1 cellular context compared by ENCODE assay signal in the genomic region with DNA sequence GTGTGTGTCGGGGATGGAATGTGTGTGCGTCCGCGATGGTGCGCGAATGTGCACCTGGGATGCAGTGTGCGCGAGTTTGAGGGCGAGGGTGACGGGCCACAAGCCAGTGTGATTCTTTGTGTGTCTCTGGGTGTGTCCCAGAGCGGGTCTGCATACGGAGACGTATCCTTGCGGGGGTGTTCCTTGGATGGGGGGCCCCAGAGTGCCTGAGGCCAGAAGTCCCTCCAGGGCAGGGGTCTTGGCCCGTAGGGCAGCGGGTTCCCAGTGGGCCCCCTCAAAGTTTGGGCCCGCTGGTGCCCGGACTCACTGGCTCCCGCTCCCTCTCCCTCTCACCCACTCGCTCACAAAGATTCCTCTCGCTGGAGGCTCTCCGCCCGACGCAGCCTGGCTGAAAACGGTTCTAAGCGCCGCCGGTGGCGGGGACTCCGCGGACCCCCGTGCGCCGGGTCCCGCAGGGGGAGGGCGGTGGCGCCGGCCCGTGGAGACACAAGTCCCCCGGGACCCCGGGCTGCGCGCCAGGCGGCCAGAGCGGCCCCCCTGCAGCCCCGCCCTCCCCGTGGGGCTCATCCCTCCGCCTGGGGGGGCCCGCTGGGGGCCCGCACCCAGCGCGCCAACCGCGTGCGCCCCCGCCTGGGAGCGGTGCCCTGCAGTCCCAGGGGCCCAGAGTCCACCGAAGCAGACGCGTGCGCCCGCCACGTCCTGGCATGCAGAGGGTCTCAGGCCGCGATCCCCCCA.
TF ChIP-seq lines count a peak whose summit lies in the region.

No MANE protein-coding gene starts in this region.

TF ChIP-seq in HepG2, 621 proteins besides CTCF, POLR2A, EP300 and RAD21 (continues in another document):
- TF ChIP-seq TRIM24 (CRISPR knock-in tag; IDR thresholded peaks at IDR 0.05): no peak
- no peak for TF ChIP-seq ZNF747 (CRISPR knock-in tag; IDR thresholded peaks at IDR 0.05; ENCODE audit: borderline replicate concordance)
- no peak for TF ChIP-seq JARID2 (CRISPR knock-in tag; IDR thresholded peaks at IDR 0.05; ENCODE audit: insufficient replicate concordance)
- TF ChIP-seq SRY (CRISPR knock-in tag; IDR thresholded peaks at IDR 0.05): no peak
- peak; percentile 75 for TF ChIP-seq ZFY (CRISPR knock-in tag; IDR thresholded peaks at IDR 0.05)
- TF ChIP-seq KDM2A (CRISPR knock-in tag; IDR thresholded peaks at IDR 0.05; ENCODE audit: borderline replicate concordance, low read depth): 0 out of 2 replicates have a peak, but pooled peaks have one; percentile 37
- TF ChIP-seq HNF4A (CRISPR knock-in tag; IDR thresholded peaks at IDR 0.05): peak; percentile 45
- TF ChIP-seq ZNF260 (CRISPR knock-in tag; IDR thresholded peaks at IDR 0.05; ENCODE audit: borderline replicate concordance, low read depth): no peak
- no peak for TF ChIP-seq ZNF180 (CRISPR knock-in tag; IDR thresholded peaks at IDR 0.05; ENCODE audit: borderline replicate concordance, low read depth)
- TF ChIP-seq LCORL (IDR thresholded peaks at IDR 0.05): no peak
- peak; percentile 38; the same call in 1 of the 2 replicates for TF ChIP-seq LCORL (CRISPR knock-in tag; IDR thresholded peaks at IDR 0.05)
- TF ChIP-seq GABPA (IDR thresholded peaks at IDR 0.05; ENCODE audit: low read depth, low read length): no peak
- no peak for TF ChIP-seq GABPA (CRISPR knock-in tag; IDR thresholded peaks at IDR 0.05; ENCODE audit: low read depth)
- 0 out of 2 replicates have a peak, but pooled peaks have one; percentile 26 for TF ChIP-seq SP4 (CRISPR knock-in tag; IDR thresholded peaks at IDR 0.05)
- TF ChIP-seq RARA (CRISPR knock-in tag; IDR thresholded peaks at IDR 0.05): peak; percentile 11; the same call in 1 of the 2 replicates
- TF ChIP-seq ZFP36L2 (CRISPR knock-in tag; IDR thresholded peaks at IDR 0.05): no peak
- 0 out of 2 replicates have a peak, but pooled peaks have one; percentile 27 for TF ChIP-seq ETV5 (CRISPR knock-in tag; IDR thresholded peaks at IDR 0.05; ENCODE audit: borderline replicate concordance)
- TF ChIP-seq ZSCAN30 (CRISPR knock-in tag; IDR thresholded peaks at IDR 0.05): no peak
- no peak for TF ChIP-seq ZFYVE20 (CRISPR knock-in tag; IDR thresholded peaks at IDR 0.05; ENCODE audit: borderline replicate concordance, low read depth)
- TF ChIP-seq, protein P1, sequence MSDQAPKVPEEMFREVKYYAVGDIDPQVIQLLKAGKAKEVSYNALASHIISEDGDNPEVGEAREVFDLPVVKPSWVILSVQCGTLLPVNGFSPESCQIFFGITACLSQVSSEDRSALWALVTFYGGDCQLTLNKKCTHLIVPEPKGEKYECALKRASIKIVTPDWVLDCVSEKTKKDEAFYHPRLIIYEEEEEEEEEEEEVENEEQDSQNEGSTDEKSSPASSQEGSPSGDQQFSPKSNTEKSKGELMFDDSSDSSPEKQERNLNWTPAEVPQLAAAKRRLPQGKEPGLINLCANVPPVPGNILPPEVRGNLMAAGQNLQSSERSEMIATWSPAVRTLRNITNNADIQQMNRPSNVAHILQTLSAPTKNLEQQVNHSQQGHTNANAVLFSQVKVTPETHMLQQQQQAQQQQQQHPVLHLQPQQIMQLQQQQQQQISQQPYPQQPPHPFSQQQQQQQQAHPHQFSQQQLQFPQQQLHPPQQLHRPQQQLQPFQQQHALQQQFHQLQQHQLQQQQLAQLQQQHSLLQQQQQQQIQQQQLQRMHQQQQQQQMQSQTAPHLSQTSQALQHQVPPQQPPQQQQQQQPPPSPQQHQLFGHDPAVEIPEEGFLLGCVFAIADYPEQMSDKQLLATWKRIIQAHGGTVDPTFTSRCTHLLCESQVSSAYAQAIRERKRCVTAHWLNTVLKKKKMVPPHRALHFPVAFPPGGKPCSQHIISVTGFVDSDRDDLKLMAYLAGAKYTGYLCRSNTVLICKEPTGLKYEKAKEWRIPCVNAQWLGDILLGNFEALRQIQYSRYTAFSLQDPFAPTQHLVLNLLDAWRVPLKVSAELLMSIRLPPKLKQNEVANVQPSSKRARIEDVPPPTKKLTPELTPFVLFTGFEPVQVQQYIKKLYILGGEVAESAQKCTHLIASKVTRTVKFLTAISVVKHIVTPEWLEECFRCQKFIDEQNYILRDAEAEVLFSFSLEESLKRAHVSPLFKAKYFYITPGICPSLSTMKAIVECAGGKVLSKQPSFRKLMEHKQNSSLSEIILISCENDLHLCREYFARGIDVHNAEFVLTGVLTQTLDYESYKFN (CRISPR knock-in tag; conservative IDR thresholded peaks at IDR 0.05): 0 out of 2 replicates have a peak, but pooled peaks have one; percentile 14
- TF ChIP-seq, protein P2, sequence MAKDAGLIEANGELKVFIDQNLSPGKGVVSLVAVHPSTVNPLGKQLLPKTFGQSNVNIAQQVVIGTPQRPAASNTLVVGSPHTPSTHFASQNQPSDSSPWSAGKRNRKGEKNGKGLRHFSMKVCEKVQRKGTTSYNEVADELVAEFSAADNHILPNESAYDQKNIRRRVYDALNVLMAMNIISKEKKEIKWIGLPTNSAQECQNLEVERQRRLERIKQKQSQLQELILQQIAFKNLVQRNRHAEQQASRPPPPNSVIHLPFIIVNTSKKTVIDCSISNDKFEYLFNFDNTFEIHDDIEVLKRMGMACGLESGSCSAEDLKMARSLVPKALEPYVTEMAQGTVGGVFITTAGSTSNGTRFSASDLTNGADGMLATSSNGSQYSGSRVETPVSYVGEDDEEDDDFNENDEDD (CRISPR knock-in tag; IDR thresholded peaks at IDR 0.05; ENCODE audit: borderline replicate concordance): peak; percentile 49; the same call in 1 of the 2 replicates
- peak; percentile 49; the same call in 1 of the 2 replicates for TF ChIP-seq ZNF331 (CRISPR knock-in tag; IDR thresholded peaks at IDR 0.05)
- no peak for TF ChIP-seq ZNF264 (CRISPR knock-in tag; IDR thresholded peaks at IDR 0.05)
- TF ChIP-seq ZSCAN20 (CRISPR knock-in tag; IDR thresholded peaks at IDR 0.05; ENCODE audit: borderline replicate concordance): no peak
- TF ChIP-seq THAP11 (CRISPR knock-in tag; IDR thresholded peaks at IDR 0.05): 0 out of 2 replicates have a peak, but pooled peaks have one; percentile 18
- TF ChIP-seq, protein P3, sequence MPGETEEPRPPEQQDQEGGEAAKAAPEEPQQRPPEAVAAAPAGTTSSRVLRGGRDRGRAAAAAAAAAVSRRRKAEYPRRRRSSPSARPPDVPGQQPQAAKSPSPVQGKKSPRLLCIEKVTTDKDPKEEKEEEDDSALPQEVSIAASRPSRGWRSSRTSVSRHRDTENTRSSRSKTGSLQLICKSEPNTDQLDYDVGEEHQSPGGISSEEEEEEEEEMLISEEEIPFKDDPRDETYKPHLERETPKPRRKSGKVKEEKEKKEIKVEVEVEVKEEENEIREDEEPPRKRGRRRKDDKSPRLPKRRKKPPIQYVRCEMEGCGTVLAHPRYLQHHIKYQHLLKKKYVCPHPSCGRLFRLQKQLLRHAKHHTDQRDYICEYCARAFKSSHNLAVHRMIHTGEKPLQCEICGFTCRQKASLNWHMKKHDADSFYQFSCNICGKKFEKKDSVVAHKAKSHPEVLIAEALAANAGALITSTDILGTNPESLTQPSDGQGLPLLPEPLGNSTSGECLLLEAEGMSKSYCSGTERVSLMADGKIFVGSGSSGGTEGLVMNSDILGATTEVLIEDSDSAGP (CRISPR knock-in tag; IDR thresholded peaks at IDR 0.05; ENCODE audit: borderline replicate concordance): peak; percentile 50; the same call in 1 of the 2 replicates
- TF ChIP-seq, protein P4, sequence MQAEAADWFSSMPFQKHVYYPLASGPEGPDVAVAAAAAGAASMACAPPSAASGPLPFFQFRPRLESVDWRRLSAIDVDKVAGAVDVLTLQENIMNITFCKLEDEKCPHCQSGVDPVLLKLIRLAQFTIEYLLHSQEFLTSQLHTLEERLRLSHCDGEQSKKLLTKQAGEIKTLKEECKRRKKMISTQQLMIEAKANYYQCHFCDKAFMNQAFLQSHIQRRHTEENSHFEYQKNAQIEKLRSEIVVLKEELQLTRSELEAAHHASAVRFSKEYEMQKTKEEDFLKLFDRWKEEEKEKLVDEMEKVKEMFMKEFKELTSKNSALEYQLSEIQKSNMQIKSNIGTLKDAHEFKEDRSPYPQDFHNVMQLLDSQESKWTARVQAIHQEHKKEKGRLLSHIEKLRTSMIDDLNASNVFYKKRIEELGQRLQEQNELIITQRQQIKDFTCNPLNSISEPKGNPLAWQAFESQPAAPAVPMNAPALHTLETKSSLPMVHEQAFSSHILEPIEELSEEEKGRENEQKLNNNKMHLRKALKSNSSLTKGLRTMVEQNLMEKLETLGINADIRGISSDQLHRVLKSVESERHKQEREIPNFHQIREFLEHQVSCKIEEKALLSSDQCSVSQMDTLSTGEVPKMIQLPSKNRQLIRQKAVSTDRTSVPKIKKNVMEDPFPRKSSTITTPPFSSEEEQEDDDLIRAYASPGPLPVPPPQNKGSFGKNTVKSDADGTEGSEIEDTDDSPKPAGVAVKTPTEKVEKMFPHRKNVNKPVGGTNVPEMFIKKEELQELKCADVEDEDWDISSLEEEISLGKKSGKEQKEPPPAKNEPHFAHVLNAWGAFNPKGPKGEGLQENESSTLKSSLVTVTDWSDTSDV (CRISPR knock-in tag; IDR thresholded peaks at IDR 0.05): no peak
- peak; percentile 23; the same call in 1 of the 2 replicates for TF ChIP-seq IRF2 (CRISPR knock-in tag; IDR thresholded peaks at IDR 0.05)
- TF ChIP-seq, protein P5, sequence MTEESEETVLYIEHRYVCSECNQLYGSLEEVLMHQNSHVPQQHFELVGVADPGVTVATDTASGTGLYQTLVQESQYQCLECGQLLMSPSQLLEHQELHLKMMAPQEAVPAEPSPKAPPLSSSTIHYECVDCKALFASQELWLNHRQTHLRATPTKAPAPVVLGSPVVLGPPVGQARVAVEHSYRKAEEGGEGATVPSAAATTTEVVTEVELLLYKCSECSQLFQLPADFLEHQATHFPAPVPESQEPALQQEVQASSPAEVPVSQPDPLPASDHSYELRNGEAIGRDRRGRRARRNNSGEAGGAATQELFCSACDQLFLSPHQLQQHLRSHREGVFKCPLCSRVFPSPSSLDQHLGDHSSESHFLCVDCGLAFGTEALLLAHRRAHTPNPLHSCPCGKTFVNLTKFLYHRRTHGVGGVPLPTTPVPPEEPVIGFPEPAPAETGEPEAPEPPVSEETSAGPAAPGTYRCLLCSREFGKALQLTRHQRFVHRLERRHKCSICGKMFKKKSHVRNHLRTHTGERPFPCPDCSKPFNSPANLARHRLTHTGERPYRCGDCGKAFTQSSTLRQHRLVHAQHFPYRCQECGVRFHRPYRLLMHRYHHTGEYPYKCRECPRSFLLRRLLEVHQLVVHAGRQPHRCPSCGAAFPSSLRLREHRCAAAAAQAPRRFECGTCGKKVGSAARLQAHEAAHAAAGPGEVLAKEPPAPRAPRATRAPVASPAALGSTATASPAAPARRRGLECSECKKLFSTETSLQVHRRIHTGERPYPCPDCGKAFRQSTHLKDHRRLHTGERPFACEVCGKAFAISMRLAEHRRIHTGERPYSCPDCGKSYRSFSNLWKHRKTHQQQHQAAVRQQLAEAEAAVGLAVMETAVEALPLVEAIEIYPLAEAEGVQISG (CRISPR knock-in tag; IDR thresholded peaks at IDR 0.05): peak; percentile 53
- no peak for TF ChIP-seq ZNF292 (CRISPR knock-in tag; IDR thresholded peaks at IDR 0.05; ENCODE audit: borderline replicate concordance, low read depth)
- TF ChIP-seq ZBTB7B (CRISPR knock-in tag; IDR thresholded peaks at IDR 0.05): peak; percentile 75
- peak; percentile 73 for TF ChIP-seq ZFX (CRISPR knock-in tag; IDR thresholded peaks at IDR 0.05; ENCODE audit: low read depth)
- TF ChIP-seq ZBTB7A (CRISPR knock-in tag; IDR thresholded peaks at IDR 0.05): peak; percentile 71
- no peak for TF ChIP-seq GATA4 (IDR thresholded peaks at IDR 0.05; ENCODE audit: borderline replicate concordance, low read depth)
- peak; percentile 22; the same call in 1 of the 2 replicates for TF ChIP-seq HDAC1 (CRISPR knock-in tag; IDR thresholded peaks at IDR 0.05)
- TF ChIP-seq MYC (CRISPR knock-in tag; IDR thresholded peaks at IDR 0.05; ENCODE audit: borderline replicate concordance): peak; percentile 89
- peak; percentile 60 for TF ChIP-seq SAP130 (CRISPR knock-in tag; IDR thresholded peaks at IDR 0.05; ENCODE audit: low read depth)
- TF ChIP-seq TAF15 (IDR thresholded peaks at IDR 0.05; ENCODE audit: low read depth, low read length, poor library complexity, severe bottlenecking): peak; percentile 29
- TF ChIP-seq NONO (IDR thresholded peaks at IDR 0.05): no peak
- 0 out of 2 replicates have a peak, but pooled peaks have one; percentile 45 for TF ChIP-seq NONO (CRISPR knock-in tag; conservative IDR thresholded peaks at IDR 0.05)
- TF ChIP-seq, protein P6, sequence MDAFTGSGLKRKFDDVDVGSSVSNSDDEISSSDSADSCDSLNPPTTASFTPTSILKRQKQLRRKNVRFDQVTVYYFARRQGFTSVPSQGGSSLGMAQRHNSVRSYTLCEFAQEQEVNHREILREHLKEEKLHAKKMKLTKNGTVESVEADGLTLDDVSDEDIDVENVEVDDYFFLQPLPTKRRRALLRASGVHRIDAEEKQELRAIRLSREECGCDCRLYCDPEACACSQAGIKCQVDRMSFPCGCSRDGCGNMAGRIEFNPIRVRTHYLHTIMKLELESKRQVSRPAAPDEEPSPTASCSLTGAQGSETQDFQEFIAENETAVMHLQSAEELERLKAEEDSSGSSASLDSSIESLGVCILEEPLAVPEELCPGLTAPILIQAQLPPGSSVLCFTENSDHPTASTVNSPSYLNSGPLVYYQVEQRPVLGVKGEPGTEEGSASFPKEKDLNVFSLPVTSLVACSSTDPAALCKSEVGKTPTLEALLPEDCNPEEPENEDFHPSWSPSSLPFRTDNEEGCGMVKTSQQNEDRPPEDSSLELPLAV (CRISPR knock-in tag; conservative IDR thresholded peaks at IDR 0.05; ENCODE audit: low read depth): 0 out of 2 replicates have a peak, but pooled peaks have one; percentile 26
- TF ChIP-seq, protein P7, sequence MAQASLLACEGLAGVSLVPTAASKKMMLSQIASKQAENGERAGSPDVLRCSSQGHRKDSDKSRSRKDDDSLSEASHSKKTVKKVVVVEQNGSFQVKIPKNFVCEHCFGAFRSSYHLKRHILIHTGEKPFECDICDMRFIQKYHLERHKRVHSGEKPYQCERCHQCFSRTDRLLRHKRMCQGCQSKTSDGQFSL (CRISPR knock-in tag; IDR thresholded peaks at IDR 0.05): peak; percentile 46; the same call in 1 of the 2 replicates
- 0 out of 2 replicates have a peak, but pooled peaks have one; percentile 36 for TF ChIP-seq CENPT (CRISPR knock-in tag; IDR thresholded peaks at IDR 0.05; ENCODE audit: low read depth)
- TF ChIP-seq, protein P8, sequence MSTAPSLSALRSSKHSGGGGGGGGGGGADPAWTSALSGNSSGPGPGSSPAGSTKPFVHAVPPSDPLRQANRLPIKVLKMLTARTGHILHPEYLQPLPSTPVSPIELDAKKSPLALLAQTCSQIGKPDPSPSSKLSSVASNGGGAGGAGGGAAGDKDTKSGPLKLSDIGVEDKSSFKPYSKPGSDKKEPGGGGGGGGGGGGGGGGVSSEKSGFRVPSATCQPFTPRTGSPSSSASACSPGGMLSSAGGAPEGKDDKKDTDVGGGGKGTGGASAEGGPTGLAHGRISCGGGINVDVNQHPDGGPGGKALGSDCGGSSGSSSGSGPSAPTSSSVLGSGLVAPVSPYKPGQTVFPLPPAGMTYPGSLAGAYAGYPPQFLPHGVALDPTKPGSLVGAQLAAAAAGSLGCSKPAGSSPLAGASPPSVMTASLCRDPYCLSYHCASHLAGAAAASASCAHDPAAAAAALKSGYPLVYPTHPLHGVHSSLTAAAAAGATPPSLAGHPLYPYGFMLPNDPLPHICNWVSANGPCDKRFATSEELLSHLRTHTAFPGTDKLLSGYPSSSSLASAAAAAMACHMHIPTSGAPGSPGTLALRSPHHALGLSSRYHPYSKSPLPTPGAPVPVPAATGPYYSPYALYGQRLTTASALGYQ (CRISPR knock-in tag; IDR thresholded peaks at IDR 0.05): 0 out of 2 replicates have a peak, but pooled peaks have one; percentile 29
- peak; percentile 97 for TF ChIP-seq ZNF777 (CRISPR knock-in tag; IDR thresholded peaks at IDR 0.05)
- TF ChIP-seq TBX2 (CRISPR knock-in tag; IDR thresholded peaks at IDR 0.05; ENCODE audit: borderline replicate concordance): peak; percentile 61
- TF ChIP-seq ZNF589 (CRISPR knock-in tag; conservative IDR thresholded peaks at IDR 0.05): no peak
- TF ChIP-seq ZNF792 (CRISPR knock-in tag; IDR thresholded peaks at IDR 0.05): 0 out of 2 replicates have a peak, but pooled peaks have one; percentile 44
